In genomic region chr16:641326-642188, GRCh38 we compare ENCODE assay signal across 8 cellular contexts. TPM values are rescaled to one million over a fixed set of nuclear protein-coding genes. Genes with fewer than 3 reads are reported as not detected.
DNase-seq lines count a peak whose midpoint lies in the region; ATAC-seq and TF ChIP-seq lines count a peak whose summit lies in the region.

MCRIP2 (plus strand) TSS chr16:641828; CDS start chr16:641992, 164 bp downstream.

- H3K4me1 ChIP-seq in A673 (ENCODE audit: insufficient read depth, low read length, poor library complexity, severe bottlenecking) (peaks cover 10% of the 10 kb centered on the region), mesodermal cell (ENCODE audit: control insufficient read depth, insufficient read depth, low read length, poor library complexity, severe bottlenecking) (peaks cover 11% of the 10 kb centered on the region)

- in situ Hi-C loops in endometrial microvascular endothelial cells (cut with HindIII; ENCODE audit: inconsistent ontology term, low pct_unique_long_range_greater_than_20kb, low sequenced_read_pairs) = no loop called here

- no peaks in the 10 kb centered on the region for H3K27me3 ChIP-seq in A673 (replicated peaks; ENCODE audit: insufficient read depth, low read depth, low read length, poor library complexity)

- peak within 1 kb of the TSS; percentile 77 for H3K4me3 ChIP-seq in A673 (ENCODE audit: low read depth, low read length, poor library complexity, severe bottlenecking)
- H3K4me3 ChIP-seq in mesodermal cell (ENCODE audit: extremely low read depth, insufficient read depth, low read length, poor library complexity, severe bottlenecking) = peak within 1 kb of the TSS; percentile 56

- intact Hi-C loops in A673 (cut with micrococcal nuclease; ENCODE audit: unreplicated experiment) = no loop called here

- BruUV-seq in A673 (replicated peaks; lab: Mats Ljungman, UMichigan) = no TSS peak

- WGBS in mesodermal cell (ENCODE audit: insufficient coverage in 2 of 2), 2 experiments = 1 to 3% methylated on average over 56 to 77 of the region's 81 CpGs

- POLR2A ChIA-PET in A673 (lab: Charles Lee; ENCODE audit: low non-redundant PET) = no interaction called here

- H3K36me3 ChIP-seq in A673 (ENCODE audit: insufficient read depth, low read length, poor library complexity, severe bottlenecking) (no peaks in the 10 kb centered on the region), mesodermal cell (ENCODE audit: control insufficient read depth, insufficient read depth, low read length) (no peaks in the 10 kb centered on the region)

- H3K9me3 ChIP-seq in A673 (ENCODE audit: low read depth, low read length, poor library complexity, severe bottlenecking) (no peaks in the 10 kb centered on the region), mesodermal cell (ENCODE audit: control insufficient read depth, low read length) (no peaks in the 10 kb centered on the region)

- ATAC-seq in GM18517 (IDR thresholded peaks at IDR 0.05; ENCODE audit: unreplicated experiment) (peak; percentile 43), HG03196 (IDR thresholded peaks at IDR 0.05; ENCODE audit: unreplicated experiment) (peak; percentile 41)

- H3K27ac ChIP-seq in A673 (ENCODE audit: low read depth, low read length, poor library complexity, severe bottlenecking) (peak within 1 kb of the TSS; percentile 61), mesodermal cell (ENCODE audit: low read depth, low read length, severe bottlenecking) (no peak within 1 kb of the TSS)

- TF ChIP-seq CTCF in A673 (conservative IDR thresholded peaks at IDR 0.05; ENCODE audit: low read depth, low read length) = no peak

- DNase-seq in A673 (ENCODE audit: low spot score) (peak; percentile 72), NOMO-1 treated with DMSO at 0.1 percent for 48 hours (lab: John Stamatoyannopoulos, UW; ENCODE audit: unreplicated experiment) (peak; percentile 62)
- DNase-seq in activated CD8-positive, alpha-beta memory T cell treated with anti-CD3 and anti-CD28 coated beads for 48 hours (ENCODE audit: low read depth in 2 of 3, low spot score in 2 of 3) = peak; percentile 54 to 68 (median 65)
- peak; percentile 73 to 80 for DNase-seq in stimulated activated CD8-positive, alpha-beta memory T cell treated with anti-CD3 and anti-CD28 coated beads, Interleukin-15, amount 100 ng/mL, for 48 hours (ENCODE audit: low read depth in 2 of 2)

- CTCF ChIA-PET in A673 (lab: Charles Lee) = no interaction called here

RNA-seq across cellular contexts. Expression of gene MCRIP2, which starts in this region (rescaled TPM):
- 22.4 and 27.1 TPM in 2 replicates for total RNA-seq in A673 (2021)
- 23.4 TPM for total RNA-seq in endometrial microvascular endothelial cells (ENCODE audit: inconsistent ontology term)
- 11.1 TPM for polyA plus RNA-seq in mesodermal cell (2013, experiment 1 of 2)
- 11.5 TPM for polyA plus RNA-seq in mesodermal cell (2013, experiment 2 of 2)
